8 cellular contexts compared by ENCODE assay signal in genomic region chr13:73722120-73722519, GRCh38.
DNase-seq lines count a peak whose midpoint lies in the region; ATAC-seq lines count a peak whose summit lies in the region.

No MANE protein-coding gene starts in this region.

- no peak overlapping the region for H2AFZ ChIP-seq in Karpas-422 (ENCODE audit: low read length)

- peak; percentile 92 for ATAC-seq in activated CD4-positive, alpha-beta T cell treated with anti-CD3 and anti-CD28 coated beads for 36 hours
- ATAC-seq in GM21786 (IDR thresholded peaks at IDR 0.05; ENCODE audit: unreplicated experiment), result peak; percentile 88
- peak; percentile 26 for ATAC-seq in effector memory CD8-positive, alpha-beta T cell (replicated peaks)
- peak; percentile 95 for ATAC-seq in stimulated activated effector memory CD8-positive, alpha-beta T cell treated with anti-CD3 and anti-CD28 coated beads, Interleukin-12 subunit alpha, Interleukin-12 subunit beta, amount 100 ng/mL, for 72 hours

- H4K20me1 ChIP-seq in Karpas-422 (ENCODE audit: insufficient read depth, low read depth, low read length), result no peaks in the 10 kb centered on the region

- peak overlapping the region; percentile 58 for H3K27ac ChIP-seq in Karpas-422 (ENCODE audit: low read length)
- H3K27ac ChIP-seq in effector memory CD4-positive, alpha-beta T cell (ENCODE audit: insufficient read depth, low read length, poor library complexity, severe bottlenecking), result no peak overlapping the region

- H3K4me3 Mint-ChIP-seq in activated CD4-positive, alpha-beta T cell treated with anti-CD3 and anti-CD28 coated beads for 36 hours, result no peak overlapping the region
- no peak overlapping the region for H3K4me3 Mint-ChIP-seq in effector memory CD8-positive, alpha-beta T cell
- H3K4me3 Mint-ChIP-seq in stimulated activated effector memory CD8-positive, alpha-beta T cell treated with anti-CD3 and anti-CD28 coated beads, Interleukin-12 subunit alpha, Interleukin-12 subunit beta, amount 100 ng/mL, for 72 hours, result no peak overlapping the region

- H3K27me3 ChIP-seq in Karpas-422 (ENCODE audit: low read length), result no peaks in the 10 kb centered on the region
- H3K27me3 ChIP-seq in effector memory CD4-positive, alpha-beta T cell (replicated peaks; ENCODE audit: control insufficient read depth, insufficient read depth, low read length, poor library complexity, severe bottlenecking), result no peaks in the 10 kb centered on the region

- H3K36me3 ChIP-seq in Karpas-422 (ENCODE audit: insufficient read depth, low read length), result no peaks in the 10 kb centered on the region
- no peaks in the 10 kb centered on the region for H3K36me3 ChIP-seq in effector memory CD4-positive, alpha-beta T cell (ENCODE audit: control insufficient read depth, insufficient read depth, low read length)

- POLR2A ChIA-PET in activated CD4-positive, alpha-beta T cell treated with anti-CD3 and anti-CD28 coated beads for 36 hours (lab: Charles Lee), result no interaction called here

- no peaks in the 10 kb centered on the region for H3K9me2 ChIP-seq in Karpas-422 (replicated peaks; ENCODE audit: insufficient read depth, low read length)

- H3K4me1 Mint-ChIP-seq in activated CD4-positive, alpha-beta T cell treated with anti-CD3 and anti-CD28 coated beads for 36 hours, result peaks cover 47% of the 10 kb centered on the region
- H3K4me1 Mint-ChIP-seq in effector memory CD8-positive, alpha-beta T cell (ENCODE audit: low read depth in 2 of 2), result peaks cover 25 to 51% of the 10 kb centered on the region in 2 donors
- peaks cover 22% of the 10 kb centered on the region for H3K4me1 Mint-ChIP-seq in stimulated activated effector memory CD8-positive, alpha-beta T cell treated with anti-CD3 and anti-CD28 coated beads, Interleukin-12 subunit alpha, Interleukin-12 subunit beta, amount 100 ng/mL, for 72 hours

- no peaks in the 10 kb centered on the region for H3K9me3 ChIP-seq in Karpas-422 (ENCODE audit: low read length)
- H3K9me3 ChIP-seq in effector memory CD4-positive, alpha-beta T cell (ENCODE audit: control insufficient read depth, low read length), result no peaks in the 10 kb centered on the region

- H3K36me3 Mint-ChIP-seq in activated CD4-positive, alpha-beta T cell treated with anti-CD3 and anti-CD28 coated beads for 36 hours (ENCODE audit: low read depth), result peaks cover 8% of the 10 kb centered on the region
- peaks cover 10% of the 10 kb centered on the region for H3K36me3 Mint-ChIP-seq in effector memory CD8-positive, alpha-beta T cell (ENCODE audit: insufficient read depth)
- H3K36me3 Mint-ChIP-seq in stimulated activated effector memory CD8-positive, alpha-beta T cell treated with anti-CD3 and anti-CD28 coated beads, Interleukin-12 subunit alpha, Interleukin-12 subunit beta, amount 100 ng/mL, for 72 hours, result no peaks in the 10 kb centered on the region

- peak overlapping the region; percentile 16 for H3K4me2 ChIP-seq in Karpas-422 (ENCODE audit: low read depth, low read length, poor library complexity, severe bottlenecking)

- H3K27me3 Mint-ChIP-seq in activated CD4-positive, alpha-beta T cell treated with anti-CD3 and anti-CD28 coated beads for 36 hours, result no peaks in the 10 kb centered on the region
- H3K27me3 Mint-ChIP-seq in effector memory CD8-positive, alpha-beta T cell, result no peaks in the 10 kb centered on the region

- H3K9me3 Mint-ChIP-seq in activated CD4-positive, alpha-beta T cell treated with anti-CD3 and anti-CD28 coated beads for 36 hours (ENCODE audit: low read depth), result no peaks in the 10 kb centered on the region
- H3K9me3 Mint-ChIP-seq in effector memory CD8-positive, alpha-beta T cell, result no peaks in the 10 kb centered on the region
- no peaks in the 10 kb centered on the region for H3K9me3 Mint-ChIP-seq in stimulated activated effector memory CD8-positive, alpha-beta T cell treated with anti-CD3 and anti-CD28 coated beads, Interleukin-12 subunit alpha, Interleukin-12 subunit beta, amount 100 ng/mL, for 72 hours

- no peak overlapping the region for H3K4me3 ChIP-seq in Karpas-422 (ENCODE audit: low read length)
- no peak overlapping the region for H3K4me3 ChIP-seq in effector memory CD4-positive, alpha-beta T cell (ENCODE audit: insufficient read depth, low read depth, low read length, poor library complexity, severe bottlenecking)

- peak; percentile 22 for DNase-seq in activated CD4-positive, alpha-beta T cell treated with anti-CD3 and anti-CD28 coated beads for 36 hours
- no peak for DNase-seq in activated CD4-positive, alpha-beta T cell treated with anti-CD3 and anti-CD28 coated beads, Interleukin-2, amount 50 U/mL, for 1 hour
- DNase-seq in Karpas-422 (peak; percentile 64), occipital lobe (lab: John Stamatoyannopoulos, UW) (no peak)
- DNase-seq in effector memory CD8-positive, alpha-beta T cell, result no peak
- no peak for DNase-seq in stimulated activated effector memory CD8-positive, alpha-beta T cell treated with anti-CD3 and anti-CD28 coated beads, Interleukin-12 subunit alpha, Interleukin-12 subunit beta, amount 100 ng/mL, for 72 hours (ENCODE audit: low spot score in 2 of 2)
- no peak for DNase-seq in effector memory CD4-positive, alpha-beta T cell

- peaks cover 20% of the 10 kb centered on the region for H3K4me1 ChIP-seq in Karpas-422 (ENCODE audit: low read length)
- peaks cover 5% of the 10 kb centered on the region for H3K4me1 ChIP-seq in effector memory CD4-positive, alpha-beta T cell (ENCODE audit: control insufficient read depth, insufficient read depth, low read length, poor library complexity, severe bottlenecking)

- CTCF ChIA-PET in activated CD4-positive, alpha-beta T cell treated with anti-CD3 and anti-CD28 coated beads for 36 hours (lab: Charles Lee), result interaction anchor here (0.8 to 1.5 kb wide), 3 partner anchors 10 to 34 kb away, joined by 3 to 8 read pairs (median 4); no protein-coding TSS in a partner anchor

- peaks cover 3% of the 10 kb centered on the region; the same call in 1 of the 2 replicates for H3K79me2 ChIP-seq in Karpas-422 (ENCODE audit: low read length)

- no peak overlapping the region for H3K27ac Mint-ChIP-seq in activated CD4-positive, alpha-beta T cell treated with anti-CD3 and anti-CD28 coated beads for 36 hours
- H3K27ac Mint-ChIP-seq in effector memory CD8-positive, alpha-beta T cell, result peak overlapping the region; percentile 76 to 85
- H3K27ac Mint-ChIP-seq in stimulated activated effector memory CD8-positive, alpha-beta T cell treated with anti-CD3 and anti-CD28 coated beads, Interleukin-12 subunit alpha, Interleukin-12 subunit beta, amount 100 ng/mL, for 72 hours, result no peak overlapping the region

- no peak overlapping the region for H3K9ac ChIP-seq in Karpas-422 (ENCODE audit: low read length)

- intact Hi-C loops in activated CD4-positive, alpha-beta T cell treated with anti-CD3 and anti-CD28 coated beads for 36 hours (cut with DNase I, micrococcal nuclease), result loop anchor here in 1 of 2 experiments (10.0 kb wide), 1 partner anchor 1493 kb away; no protein-coding TSS in a partner anchor

Comparison
In these comparisons a context has a peak if more than half of its experiments do, and no peak if none do; other contexts are left out.
1. DNase-seq: peak in activated CD4-positive, alpha-beta T cell treated with anti-CD3 and anti-CD28 coated beads for 36 hours (single experiment) and Karpas-422 (single experiment); none in activated CD4-positive, alpha-beta T cell treated with anti-CD3 and anti-CD28 coated beads, Interleukin-2, amount 50 U/mL, for 1 hour (single experiment), effector memory CD8-positive, alpha-beta T cell (0 of 3), stimulated activated effector memory CD8-positive, alpha-beta T cell treated with anti-CD3 and anti-CD28 coated beads, Interleukin-12 subunit alpha, Interleukin-12 subunit beta, amount 100 ng/mL, for 72 hours (0 of 2), effector memory CD4-positive, alpha-beta T cell (0 of 3) and occipital lobe (single experiment).
2. ATAC-seq: peak in every context shown above with its lines; median percentile 95 in stimulated activated effector memory CD8-positive, alpha-beta T cell treated with anti-CD3 and anti-CD28 coated beads, Interleukin-12 subunit alpha, Interleukin-12 subunit beta, amount 100 ng/mL, for 72 hours; 92 in activated CD4-positive, alpha-beta T cell treated with anti-CD3 and anti-CD28 coated beads for 36 hours; 88 in GM21786; 26 in effector memory CD8-positive, alpha-beta T cell.
3. H3K27ac Mint-ChIP-seq: peak in effector memory CD8-positive, alpha-beta T cell (2 of 2); none in activated CD4-positive, alpha-beta T cell treated with anti-CD3 and anti-CD28 coated beads for 36 hours (single experiment) and stimulated activated effector memory CD8-positive, alpha-beta T cell treated with anti-CD3 and anti-CD28 coated beads, Interleukin-12 subunit alpha, Interleukin-12 subunit beta, amount 100 ng/mL, for 72 hours (single experiment).